Comparison of ENCODE assay signal across 3 cellular contexts in genomic region chr5:119968690-119969089, GRCh38.
"Had no signal": no experiment of that assay in that cellular context is flagged by ENCODE, and none has a peak within 500 bp of the region (broad histone marks: within the 10 kb centered on the region; RNA-seq: fewer than 3 reads in every experiment).

No MANE protein-coding gene starts in this region.

- H3K4me3 ChIP-seq: GM12878 had no signal

- ATAC-seq: GM12878 had no signal

- DNase-seq: GDM1, GF-D8 had no signal
